In genomic region chr7:147547252-147547897, GRCh38 we compare ENCODE assay signal across 8 cellular contexts.
DNase-seq lines count a peak whose midpoint lies in the region; ATAC-seq and TF ChIP-seq lines count a peak whose summit lies in the region.

No MANE protein-coding gene starts in this region.

- DNase-seq in stimulated activated CD4-positive, alpha-beta T cell treated with anti-CD3 and anti-CD28 coated beads, Interleukin-15, amount 100 ng/mL, for 24 hours = peak; percentile 6
- DNase-seq in stimulated activated CD4-positive, alpha-beta T cell treated with anti-CD3 and anti-CD28 coated beads, Interleukin-2, amount 100 ng/mL, for 48 hours = no peak
- DNase-seq in NCI-H748 (lab: John Stamatoyannopoulos, UW; ENCODE audit: unreplicated experiment) = peak; percentile 71
- DNase-seq in epithelial cell of esophagus (ENCODE audit: low read depth) = peak; percentile 77
- peak; percentile 10 for DNase-seq in transverse colon
- no peak for DNase-seq in psoas muscle
- no peak for DNase-seq in left ventricle myocardium superior

- H3K36me3 ChIP-seq in transverse colon (no peaks in the 10 kb centered on the region), psoas muscle (ENCODE audit: insufficient read depth in 1 of 2, low read depth in 1 of 2) (no peaks in the 10 kb centered on the region)

- H3K9me3 ChIP-seq in transverse colon = peaks cover 0 to 2% of the 10 kb centered on the region in 2 donors
- H3K9me3 ChIP-seq in psoas muscle = no peaks in the 10 kb centered on the region

- no peak overlapping the region for H3K4me3 ChIP-seq in epithelial cell of esophagus (ENCODE audit: low read length)
- no peak overlapping the region for H3K4me3 ChIP-seq in transverse colon
- no peak overlapping the region for H3K4me3 ChIP-seq in psoas muscle

- H3K27me3 ChIP-seq in transverse colon (no peaks in the 10 kb centered on the region), psoas muscle (ENCODE audit: insufficient read depth in 3 of 3, low read length in 2 of 3) (no peaks in the 10 kb centered on the region)

- H3K27ac ChIP-seq in transverse colon (no peak overlapping the region), psoas muscle (no peak overlapping the region)

- in situ Hi-C loops in transverse colon (cut with MboI; ENCODE audit: low pct_ligation_motif_present in 1 of 4, low pct_unique_long_range_greater_than_20kb in 1 of 4, low sequenced_read_pairs in 3 of 4) = loop anchor here in 2 of 4 donors (10.0 to 25.0 kb wide), 2 partner anchors 537 to 540 kb away; no protein-coding TSS in a partner anchor

- intact Hi-C loops in transverse colon (cut with DNase I; ENCODE audit: low total_unique reads) = no loop called here
- intact Hi-C loops in psoas muscle (cut with DNase I) = no loop called here
- intact Hi-C loops in left ventricle myocardium superior (cut with micrococcal nuclease) = no loop called here

- 69 to 74% methylated on average over 6 of the region's 6 CpGs for WGBS in transverse colon (ENCODE audit: low coverage in 1 of 2), 2 donors
- WGBS in psoas muscle, 3 donors = 77 to 84% (median 77%) methylated on average over 6 of the region's 6 CpGs

- ATAC-seq in psoas muscle (no peak), left ventricle myocardium superior (no peak), GM21619 (IDR thresholded peaks at IDR 0.05; ENCODE audit: unreplicated experiment) (no peak)

- TF ChIP-seq CTCF in epithelial cell of esophagus (IDR thresholded peaks at IDR 0.05; ENCODE audit: insufficient read depth, low read depth, low read length, missing control alignments) (peak; percentile 70), transverse colon (IDR thresholded peaks at IDR 0.05) (peak in 3 of 5 experiments; percentile 36 to 42 (median 41)), psoas muscle (IDR thresholded peaks at IDR 0.05) (no peak)

- no peak for TF ChIP-seq EP300 in transverse colon (IDR thresholded peaks at IDR 0.05; ENCODE audit: low read depth)

- TF ChIP-seq POLR2A in transverse colon (IDR thresholded peaks at IDR 0.05) = no peak

- no peaks in the 10 kb centered on the region for H3K4me1 ChIP-seq in transverse colon
- H3K4me1 ChIP-seq in psoas muscle = no peaks in the 10 kb centered on the region

Comparison
In these comparisons a context has a peak if more than half of its experiments do, and no peak if none do; other contexts are left out.
1. DNase-seq: peak in stimulated activated CD4-positive, alpha-beta T cell treated with anti-CD3 and anti-CD28 coated beads, Interleukin-15, amount 100 ng/mL, for 24 hours (single experiment), NCI-H748 (single experiment), epithelial cell of esophagus (single experiment) and transverse colon (single experiment); none in stimulated activated CD4-positive, alpha-beta T cell treated with anti-CD3 and anti-CD28 coated beads, Interleukin-2, amount 100 ng/mL, for 48 hours (0 of 2), psoas muscle (0 of 2) and left ventricle myocardium superior (single experiment).